1 cellular context compared by ENCODE assay signal in the genomic region with DNA sequence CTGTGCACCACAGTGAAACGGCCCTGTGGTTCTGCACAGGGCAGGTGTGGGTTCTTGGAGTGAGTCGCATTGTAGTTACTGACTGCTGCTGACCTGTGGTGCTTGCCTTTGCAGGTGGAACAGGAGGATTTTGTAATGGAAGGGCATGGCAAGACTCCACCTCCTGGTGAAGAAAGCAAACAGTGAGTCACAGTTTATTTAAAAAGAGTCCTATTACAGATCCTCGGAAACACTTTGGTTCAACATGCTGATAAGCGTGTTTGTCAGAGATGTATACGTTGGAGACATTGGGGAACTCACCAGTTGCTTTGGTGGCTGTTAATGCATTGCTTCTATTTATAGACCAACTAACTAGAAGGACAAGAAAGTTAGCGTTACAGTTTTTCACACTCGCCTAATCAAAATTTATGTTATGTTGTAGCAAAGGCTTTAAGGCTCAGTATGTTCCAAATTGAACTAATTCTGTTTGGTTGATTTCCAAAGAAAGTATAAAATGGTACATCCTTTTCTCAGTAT.
TF ChIP-seq lines count a peak whose summit lies in the region.

No MANE protein-coding gene starts in this region.

TF ChIP-seq in HepG2, 621 proteins besides CTCF, POLR2A, EP300 and RAD21 (continued from another document and continues in another):
- TF ChIP-seq, protein P1, sequence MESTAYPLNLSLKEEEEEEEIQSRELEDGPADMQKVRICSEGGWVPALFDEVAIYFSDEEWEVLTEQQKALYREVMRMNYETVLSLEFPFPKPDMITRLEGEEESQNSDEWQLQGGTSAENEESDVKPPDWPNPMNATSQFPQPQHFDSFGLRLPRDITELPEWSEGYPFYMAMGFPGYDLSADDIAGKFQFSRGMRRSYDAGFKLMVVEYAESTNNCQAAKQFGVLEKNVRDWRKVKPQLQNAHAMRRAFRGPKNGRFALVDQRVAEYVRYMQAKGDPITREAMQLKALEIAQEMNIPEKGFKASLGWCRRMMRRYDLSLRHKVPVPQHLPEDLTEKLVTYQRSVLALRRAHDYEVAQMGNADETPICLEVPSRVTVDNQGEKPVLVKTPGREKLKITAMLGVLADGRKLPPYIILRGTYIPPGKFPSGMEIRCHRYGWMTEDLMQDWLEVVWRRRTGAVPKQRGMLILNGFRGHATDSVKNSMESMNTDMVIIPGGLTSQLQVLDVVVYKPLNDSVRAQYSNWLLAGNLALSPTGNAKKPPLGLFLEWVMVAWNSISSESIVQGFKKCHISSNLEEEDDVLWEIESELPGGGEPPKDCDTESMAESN (CRISPR knock-in tag; conservative IDR thresholded peaks at IDR 0.05) = 0 out of 2 replicates have a peak, but pooled peaks have one; percentile 29
- TF ChIP-seq SAP130 (CRISPR knock-in tag; IDR thresholded peaks at IDR 0.05; ENCODE audit: low read depth) (peak; percentile 88), HNRNPUL1 (IDR thresholded peaks at IDR 0.05; ENCODE audit: low read depth, low read length) (no peak), ZKSCAN1 (IDR thresholded peaks at IDR 0.05; ENCODE audit: low read length) (peak; percentile 67), ERF (CRISPR knock-in tag; IDR thresholded peaks at IDR 0.05) (peak; percentile 80), TARDBP (CRISPR knock-in tag; IDR thresholded peaks at IDR 0.05) (peak; percentile 73), TBL1XR1 (IDR thresholded peaks at IDR 0.05; ENCODE audit: borderline replicate concordance, low read length, partially characterized antibody) (peak; percentile 34), FOSL2 (CRISPR knock-in tag; IDR thresholded peaks at IDR 0.05) (peak; percentile 100), ZNF230 (CRISPR knock-in tag; IDR thresholded peaks at IDR 0.05) (no peak), MXI1 (IDR thresholded peaks at IDR 0.05; ENCODE audit: borderline replicate concordance, low read depth, low read length) (peak; percentile 61; the same call in 1 of the 3 replicates), CREM (IDR thresholded peaks at IDR 0.05) (peak; percentile 62; the same call in 1 of the 2 replicates), CREM (CRISPR knock-in tag; IDR thresholded peaks at IDR 0.05) (no peak), ZNF644 (CRISPR knock-in tag; IDR thresholded peaks at IDR 0.05; ENCODE audit: low read depth) (peak; percentile 69; the same call in 1 of the 2 replicates), KDM6A (CRISPR knock-in tag; IDR thresholded peaks at IDR 0.05; ENCODE audit: low read depth) (0 out of 2 replicates have a peak, but pooled peaks have one; percentile 3), ZNF263 (CRISPR knock-in tag; IDR thresholded peaks at IDR 0.05) (no peak), PAX8 (CRISPR knock-in tag; IDR thresholded peaks at IDR 0.05; ENCODE audit: borderline replicate concordance) (no peak), TRAFD1 (CRISPR knock-in tag; IDR thresholded peaks at IDR 0.05; ENCODE audit: borderline replicate concordance) (no peak), SALL2 (CRISPR knock-in tag; IDR thresholded peaks at IDR 0.05) (no peak), NFKBIZ (CRISPR knock-in tag; IDR thresholded peaks at IDR 0.05) (peak; percentile 43; the same call in 1 of the 2 replicates), ZNF280D (CRISPR knock-in tag; IDR thresholded peaks at IDR 0.05) (peak; percentile 72; the same call in 1 of the 2 replicates), ZNF546 (CRISPR knock-in tag; conservative IDR thresholded peaks at IDR 0.05) (no peak), U2AF2 (IDR thresholded peaks at IDR 0.05; ENCODE audit: low read depth, low read length) (no peak), TBX3 (IDR thresholded peaks at IDR 0.05; ENCODE audit: borderline replicate concordance) (peak; percentile 85), ZNF331 (CRISPR knock-in tag; IDR thresholded peaks at IDR 0.05) (peak; percentile 71), AHDC1 (CRISPR knock-in tag; IDR thresholded peaks at IDR 0.05; ENCODE audit: borderline replicate concordance) (peak; percentile 74; the same call in 1 of the 2 replicates), SOX5 (CRISPR knock-in tag; IDR thresholded peaks at IDR 0.05; ENCODE audit: borderline replicate concordance) (peak; percentile 78), CBX5 (CRISPR knock-in tag; IDR thresholded peaks at IDR 0.05; ENCODE audit: borderline replicate concordance) (peak; percentile 93; the same call in 1 of the 2 replicates), RARA (CRISPR knock-in tag; IDR thresholded peaks at IDR 0.05) (peak; percentile 70), CCDC6 (CRISPR knock-in tag; IDR thresholded peaks at IDR 0.05) (no peak), MEF2D (CRISPR knock-in tag; IDR thresholded peaks at IDR 0.05) (peak; percentile 99), ZNF274 (CRISPR knock-in tag; IDR thresholded peaks at IDR 0.05) (no peak), ZNF12 (CRISPR knock-in tag; IDR thresholded peaks at IDR 0.05) (no peak; the same call in 1 of the 2 replicates), MIXL1 (CRISPR knock-in tag; IDR thresholded peaks at IDR 0.05) (peak; percentile 83)
- TF ChIP-seq, protein P2, sequence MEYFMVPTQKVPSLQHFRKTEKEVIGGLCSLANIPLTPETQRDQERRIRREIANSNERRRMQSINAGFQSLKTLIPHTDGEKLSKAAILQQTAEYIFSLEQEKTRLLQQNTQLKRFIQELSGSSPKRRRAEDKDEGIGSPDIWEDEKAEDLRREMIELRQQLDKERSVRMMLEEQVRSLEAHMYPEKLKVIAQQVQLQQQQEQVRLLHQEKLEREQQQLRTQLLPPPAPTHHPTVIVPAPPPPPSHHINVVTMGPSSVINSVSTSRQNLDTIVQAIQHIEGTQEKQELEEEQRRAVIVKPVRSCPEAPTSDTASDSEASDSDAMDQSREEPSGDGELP (IDR thresholded peaks at IDR 0.05; ENCODE audit: borderline replicate concordance, low read depth) = peak; percentile 6; the same call in 1 of the 2 replicates
- TF ChIP-seq, protein P3, sequence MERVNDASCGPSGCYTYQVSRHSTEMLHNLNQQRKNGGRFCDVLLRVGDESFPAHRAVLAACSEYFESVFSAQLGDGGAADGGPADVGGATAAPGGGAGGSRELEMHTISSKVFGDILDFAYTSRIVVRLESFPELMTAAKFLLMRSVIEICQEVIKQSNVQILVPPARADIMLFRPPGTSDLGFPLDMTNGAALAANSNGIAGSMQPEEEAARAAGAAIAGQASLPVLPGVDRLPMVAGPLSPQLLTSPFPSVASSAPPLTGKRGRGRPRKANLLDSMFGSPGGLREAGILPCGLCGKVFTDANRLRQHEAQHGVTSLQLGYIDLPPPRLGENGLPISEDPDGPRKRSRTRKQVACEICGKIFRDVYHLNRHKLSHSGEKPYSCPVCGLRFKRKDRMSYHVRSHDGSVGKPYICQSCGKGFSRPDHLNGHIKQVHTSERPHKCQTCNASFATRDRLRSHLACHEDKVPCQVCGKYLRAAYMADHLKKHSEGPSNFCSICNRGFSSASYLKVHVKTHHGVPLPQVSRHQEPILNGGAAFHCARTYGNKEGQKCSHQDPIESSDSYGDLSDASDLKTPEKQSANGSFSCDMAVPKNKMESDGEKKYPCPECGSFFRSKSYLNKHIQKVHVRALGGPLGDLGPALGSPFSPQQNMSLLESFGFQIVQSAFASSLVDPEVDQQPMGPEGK (CRISPR knock-in tag; IDR thresholded peaks at IDR 0.05) = peak; percentile 37; the same call in 1 of the 2 replicates
- TF ChIP-seq, protein P4, sequence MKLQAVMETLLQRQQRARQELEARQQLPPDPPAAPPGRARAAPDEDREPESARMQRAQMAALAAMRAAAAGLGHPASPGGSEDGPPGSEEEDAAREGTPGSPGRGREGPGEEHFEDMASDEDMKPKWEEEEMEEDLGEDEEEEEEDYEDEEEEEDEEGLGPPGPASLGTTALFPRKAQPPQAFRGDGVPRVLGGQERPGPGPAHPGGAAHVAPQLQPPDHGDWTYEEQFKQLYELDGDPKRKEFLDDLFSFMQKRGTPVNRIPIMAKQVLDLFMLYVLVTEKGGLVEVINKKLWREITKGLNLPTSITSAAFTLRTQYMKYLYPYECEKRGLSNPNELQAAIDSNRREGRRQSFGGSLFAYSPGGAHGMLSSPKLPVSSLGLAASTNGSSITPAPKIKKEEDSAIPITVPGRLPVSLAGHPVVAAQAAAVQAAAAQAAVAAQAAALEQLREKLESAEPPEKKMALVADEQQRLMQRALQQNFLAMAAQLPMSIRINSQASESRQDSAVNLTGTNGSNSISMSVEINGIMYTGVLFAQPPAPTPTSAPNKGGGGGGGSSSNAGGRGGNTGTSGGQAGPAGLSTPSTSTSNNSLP (IDR thresholded peaks at IDR 0.05; ENCODE audit: low read depth, low read length) = peak; percentile 64; the same call in 1 of the 2 replicates
- TF ChIP-seq, protein P5, sequence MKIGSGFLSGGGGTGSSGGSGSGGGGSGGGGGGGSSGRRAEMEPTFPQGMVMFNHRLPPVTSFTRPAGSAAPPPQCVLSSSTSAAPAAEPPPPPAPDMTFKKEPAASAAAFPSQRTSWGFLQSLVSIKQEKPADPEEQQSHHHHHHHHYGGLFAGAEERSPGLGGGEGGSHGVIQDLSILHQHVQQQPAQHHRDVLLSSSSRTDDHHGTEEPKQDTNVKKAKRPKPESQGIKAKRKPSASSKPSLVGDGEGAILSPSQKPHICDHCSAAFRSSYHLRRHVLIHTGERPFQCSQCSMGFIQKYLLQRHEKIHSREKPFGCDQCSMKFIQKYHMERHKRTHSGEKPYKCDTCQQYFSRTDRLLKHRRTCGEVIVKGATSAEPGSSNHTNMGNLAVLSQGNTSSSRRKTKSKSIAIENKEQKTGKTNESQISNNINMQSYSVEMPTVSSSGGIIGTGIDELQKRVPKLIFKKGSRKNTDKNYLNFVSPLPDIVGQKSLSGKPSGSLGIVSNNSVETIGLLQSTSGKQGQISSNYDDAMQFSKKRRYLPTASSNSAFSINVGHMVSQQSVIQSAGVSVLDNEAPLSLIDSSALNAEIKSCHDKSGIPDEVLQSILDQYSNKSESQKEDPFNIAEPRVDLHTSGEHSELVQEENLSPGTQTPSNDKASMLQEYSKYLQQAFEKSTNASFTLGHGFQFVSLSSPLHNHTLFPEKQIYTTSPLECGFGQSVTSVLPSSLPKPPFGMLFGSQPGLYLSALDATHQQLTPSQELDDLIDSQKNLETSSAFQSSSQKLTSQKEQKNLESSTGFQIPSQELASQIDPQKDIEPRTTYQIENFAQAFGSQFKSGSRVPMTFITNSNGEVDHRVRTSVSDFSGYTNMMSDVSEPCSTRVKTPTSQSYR (CRISPR knock-in tag; IDR thresholded peaks at IDR 0.05; ENCODE audit: borderline replicate concordance) = 0 out of 2 replicates have a peak, but pooled peaks have one; percentile 12
